In genomic region chr1:92924501-92924900, GRCh38 we compare ENCODE assay signal across 19 cellular contexts.
"Had no signal": no experiment of that assay in that cellular context is flagged by ENCODE, and none has a peak within 500 bp of the region (broad histone marks: within the 10 kb centered on the region; RNA-seq: fewer than 3 reads in every experiment).

No MANE protein-coding gene starts in this region.

- H3K27ac ChIP-seq: adrenal gland, dorsolateral prefrontal cortex, gastroesophageal sphincter, heart right ventricle, prostate gland, upper lobe of left lung had no signal

- H3K4me3 Mint-ChIP-seq: activated CD4-positive, alpha-beta T cell treated with anti-CD3 and anti-CD28 coated beads for 36 hours; activated CD8-positive, alpha-beta T cell treated with anti-CD3 and anti-CD28 coated beads for 36 hours; activated naive CD4-positive, alpha-beta T cell treated with anti-CD3 and anti-CD28 coated beads, Interleukin-2, amount 50 U/mL, for 24 hours; activated T-cell treated with anti-CD3 and anti-CD28 coated beads, Interleukin-2, amount 50 U/mL, for 4 hours; endodermal cell; nephron progenitor cell; stimulated activated naive CD8-positive, alpha-beta T cell treated with anti-CD3 and anti-CD28 coated beads, Interleukin-15, Interleukin-2, amounts not matched to agents 100 ng/mL and 50 ng/mL, for 24 hours; T-cell had no signal

- H3K9me3 Mint-ChIP-seq: endodermal cell had no signal

- DNase-seq: activated CD4-positive, alpha-beta T cell treated with anti-CD3 and anti-CD28 coated beads for 36 hours; activated CD8-positive, alpha-beta T cell treated with anti-CD3 and anti-CD28 coated beads for 36 hours; activated effector memory CD4-positive, alpha-beta T cell treated with Interleukin-2 at 50 U/mL for 16 hours; activated T-cell treated with anti-CD3 and anti-CD28 coated beads, Interleukin-2, amount 50 U/mL, for 4 hours; adrenal gland; dorsolateral prefrontal cortex; endodermal cell; heart right ventricle; nephron progenitor cell; stimulated activated CD4-positive, alpha-beta T cell treated with anti-CD3 and anti-CD28 coated beads, Interleukin-4, amount 100 ng/mL, for 4 hours; stimulated activated CD8-positive, alpha-beta memory T cell treated with anti-CD3 and anti-CD28 coated beads, Interleukin-4, amount 100 ng/mL, for 48 hours; T-cell; T-helper 9 cell; upper lobe of left lung had no signal

- H3K27me3 Mint-ChIP-seq: activated CD4-positive, alpha-beta T cell treated with anti-CD3 and anti-CD28 coated beads for 36 hours; activated CD8-positive, alpha-beta T cell treated with anti-CD3 and anti-CD28 coated beads for 36 hours; activated naive CD4-positive, alpha-beta T cell treated with anti-CD3 and anti-CD28 coated beads, Interleukin-2, amount 50 U/mL, for 24 hours; stimulated activated naive CD8-positive, alpha-beta T cell treated with anti-CD3 and anti-CD28 coated beads, Interleukin-15, Interleukin-2, amounts not matched to agents 100 ng/mL and 50 ng/mL, for 24 hours; T-cell had no signal

- H3K27ac Mint-ChIP-seq: activated CD4-positive, alpha-beta T cell treated with anti-CD3 and anti-CD28 coated beads for 36 hours; activated CD8-positive, alpha-beta T cell treated with anti-CD3 and anti-CD28 coated beads for 36 hours; activated naive CD4-positive, alpha-beta T cell treated with anti-CD3 and anti-CD28 coated beads, Interleukin-2, amount 50 U/mL, for 24 hours; endodermal cell; nephron progenitor cell; stimulated activated naive CD8-positive, alpha-beta T cell treated with anti-CD3 and anti-CD28 coated beads, Interleukin-15, Interleukin-2, amounts not matched to agents 100 ng/mL and 50 ng/mL, for 24 hours; T-cell had no signal

- H3K4me1 Mint-ChIP-seq: endodermal cell, nephron progenitor cell had no signal

- H3K4me1 ChIP-seq: adrenal gland, prostate gland, upper lobe of left lung had no signal

- H3K36me3 ChIP-seq: adrenal gland, gastroesophageal sphincter, heart right ventricle, prostate gland, upper lobe of left lung had no signal

- H3K27me3 ChIP-seq: adrenal gland, dorsolateral prefrontal cortex, gastroesophageal sphincter, heart right ventricle, upper lobe of left lung had no signal

- H3K9me3 ChIP-seq: adrenal gland, gastroesophageal sphincter, heart right ventricle, prostate gland, upper lobe of left lung had no signal

- H3K4me3 ChIP-seq: adrenal gland, dorsolateral prefrontal cortex, gastroesophageal sphincter, heart right ventricle, prostate gland, skin epidermis, upper lobe of left lung had no signal
